ENCODE assay signal across 6 cellular contexts in the genomic region with DNA sequence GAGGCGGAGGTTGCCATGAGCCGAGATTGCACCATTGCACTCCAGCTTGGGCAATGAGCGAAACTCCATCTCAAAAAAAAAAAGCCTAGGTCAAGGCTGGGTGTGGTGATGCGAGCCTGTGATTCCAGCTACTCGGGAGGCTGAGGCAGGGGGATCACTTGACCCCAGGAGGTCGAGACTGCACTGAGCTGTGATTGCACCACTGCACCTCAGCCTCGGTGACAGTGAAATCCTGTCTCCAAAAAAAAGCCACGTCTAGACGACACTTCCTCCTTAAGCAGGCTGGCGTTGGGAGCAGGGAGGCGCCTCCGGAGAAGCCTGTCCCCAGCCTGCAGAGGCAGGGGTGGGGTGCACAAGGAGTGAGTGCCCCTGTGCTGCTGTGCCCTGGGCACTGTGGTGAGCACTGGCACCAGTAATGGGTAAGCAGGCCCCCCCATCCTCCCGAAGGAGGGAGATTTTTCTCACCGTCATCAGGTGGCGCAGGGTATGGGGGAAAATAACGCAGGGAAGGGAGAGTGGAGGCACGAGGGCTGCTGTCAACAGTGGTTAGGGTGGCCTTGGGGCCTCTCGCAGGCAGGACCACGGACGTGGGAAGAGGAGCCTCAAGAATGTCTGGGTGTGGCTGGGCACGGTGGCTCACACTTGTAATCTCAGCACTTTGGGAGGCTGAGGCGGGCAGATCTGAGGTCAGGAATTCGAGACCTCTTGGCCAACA.
DNase-seq lines count a peak whose midpoint lies in the region; ATAC-seq lines count a peak whose summit lies in the region.

No MANE protein-coding gene starts in this region.

- ATAC-seq in HG02970 (IDR thresholded peaks at IDR 0.05; ENCODE audit: low FRiP score, unreplicated experiment): no peak

- DNase-seq in DMS 273 (lab: John Stamatoyannopoulos, UW; ENCODE audit: unreplicated experiment) (peak; percentile 69), DMS 273 treated with DMSO at 0.1 percent for 48 hours (lab: John Stamatoyannopoulos, UW) (no peak), activated gamma-delta T cell treated with Interleukin-2 at 50 U/mL for 16 hours (peak; percentile 66), hepatic stellate cell (ENCODE audit: low spot score) (no peak)
- peak; percentile 37 for DNase-seq in stimulated activated CD8-positive, alpha-beta memory T cell treated with anti-CD3 and anti-CD28 coated beads, Interleukin-7, amount 100 ng/mL, for 24 hours (ENCODE audit: low read depth)

Comparison
In these comparisons a context has a peak if more than half of its experiments do, and no peak if none do; other contexts are left out.
1. DNase-seq: peak in DMS 273 (single experiment), activated gamma-delta T cell treated with Interleukin-2 at 50 U/mL for 16 hours (single experiment) and stimulated activated CD8-positive, alpha-beta memory T cell treated with anti-CD3 and anti-CD28 coated beads, Interleukin-7, amount 100 ng/mL, for 24 hours (single experiment); none in DMS 273 treated with DMSO at 0.1 percent for 48 hours (single experiment) and hepatic stellate cell (single experiment).